ENCODE assay signal across 8 cellular contexts in the genomic region with DNA sequence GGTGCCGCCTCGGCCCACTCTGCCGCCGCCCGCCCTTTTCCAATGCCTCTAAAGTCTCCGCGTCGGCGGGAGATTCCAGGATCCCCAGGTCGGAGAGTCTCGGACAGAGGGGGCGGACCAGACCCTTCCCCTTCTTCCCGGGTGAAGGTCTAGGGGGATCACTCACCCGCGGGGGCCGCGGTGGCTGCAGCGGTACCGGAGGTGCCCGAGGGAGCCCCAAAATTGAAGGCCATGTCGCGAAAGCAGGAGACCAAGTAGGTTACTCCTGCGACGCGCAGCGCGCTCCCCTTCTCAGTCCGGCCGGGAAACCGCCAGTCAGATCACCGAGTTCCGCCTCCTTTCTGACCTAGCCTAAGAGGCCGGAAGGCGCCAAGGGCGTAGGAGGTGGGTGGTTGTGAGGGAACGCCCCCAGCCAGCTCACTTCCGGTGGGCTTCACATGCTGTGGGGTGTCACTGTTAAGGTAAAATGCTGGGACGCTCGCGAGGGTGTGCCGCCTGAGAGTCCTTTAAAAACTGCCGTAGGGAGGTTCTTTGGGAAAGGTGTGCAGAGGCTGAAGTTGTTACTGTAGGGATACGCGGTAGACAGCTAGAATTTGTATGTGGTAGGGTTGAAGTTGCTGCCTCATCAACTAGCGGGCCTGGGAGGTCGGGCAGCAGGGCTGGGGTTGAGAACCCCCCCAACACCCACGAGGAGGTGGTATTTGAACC. TPM values are rescaled to one million over a fixed set of nuclear protein-coding genes. Genes with fewer than 3 reads are reported as not detected.
DNase-seq lines count a peak whose midpoint lies in the region; ATAC-seq, FAIRE-seq and TF ChIP-seq lines count a peak whose summit lies in the region.

A gene with protein sequence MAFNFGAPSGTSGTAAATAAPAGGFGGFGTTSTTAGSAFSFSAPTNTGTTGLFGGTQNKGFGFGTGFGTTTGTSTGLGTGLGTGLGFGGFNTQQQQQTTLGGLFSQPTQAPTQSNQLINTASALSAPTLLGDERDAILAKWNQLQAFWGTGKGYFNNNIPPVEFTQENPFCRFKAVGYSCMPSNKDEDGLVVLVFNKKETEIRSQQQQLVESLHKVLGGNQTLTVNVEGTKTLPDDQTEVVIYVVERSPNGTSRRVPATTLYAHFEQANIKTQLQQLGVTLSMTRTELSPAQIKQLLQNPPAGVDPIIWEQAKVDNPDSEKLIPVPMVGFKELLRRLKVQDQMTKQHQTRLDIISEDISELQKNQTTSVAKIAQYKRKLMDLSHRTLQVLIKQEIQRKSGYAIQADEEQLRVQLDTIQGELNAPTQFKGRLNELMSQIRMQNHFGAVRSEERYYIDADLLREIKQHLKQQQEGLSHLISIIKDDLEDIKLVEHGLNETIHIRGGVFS (minus strand): TSS at position 256 of the 708 bp plus-strand sequence. CDS start 23 bp downstream, at position 233.

- H3K4me1 ChIP-seq in rectal smooth muscle tissue (ENCODE audit: control insufficient read depth, insufficient read depth, low read length) = peaks cover 17% of the 10 kb centered on the region
- no peaks in the 10 kb centered on the region for H3K4me1 ChIP-seq in aorta (ENCODE audit: control insufficient read depth in 1 of 2, insufficient read depth in 2 of 2, low read length in 2 of 2)

- no peaks in the 10 kb centered on the region for H3K27me3 ChIP-seq in rectal smooth muscle tissue (ENCODE audit: control insufficient read depth, insufficient read depth, low read length)
- H3K27me3 ChIP-seq in aorta (ENCODE audit: control insufficient read depth in 1 of 2, insufficient read depth in 2 of 2, low read length in 1 of 2) = no peaks in the 10 kb centered on the region

- DNase-seq in GM18507 (ENCODE audit: extremely low spot score, insufficient read length, low read depth) (peak; percentile 85), NCI-H2029 treated with DMSO at 0.1 percent for 48 hours (lab: John Stamatoyannopoulos, UW) (peak; percentile 60), T-helper 9 cell (peak; percentile 88), astrocyte of the cerebellum (ENCODE audit: low read depth) (peak; percentile 91), hepatic stellate cell (ENCODE audit: low spot score) (peak; percentile 89), aorta (peak; percentile 97 to 98)

- H3K27ac ChIP-seq in rectal smooth muscle tissue (ENCODE audit: low read depth, low read length) (peak within 1 kb of the TSS; percentile 93), aorta (ENCODE audit: low read depth in 1 of 2, low read length in 2 of 2) (peak within 1 kb of the TSS in 1 of 2 donors; percentile 76)

- 0% methylated on average over 46 to 47 of the region's 47 CpGs for WGBS in aorta, 2 donors

- H3K9ac ChIP-seq in rectal smooth muscle tissue (ENCODE audit: low read length) = peak within 1 kb of the TSS; percentile 75

- peak; percentile 98 for FAIRE-seq in GM18507 (lab: Jason Lieb, UNC)

- ATAC-seq in HG02981 (IDR thresholded peaks at IDR 0.05; ENCODE audit: unreplicated experiment) (peak; percentile 98), aorta (ENCODE audit: low FRiP score) (peak; percentile 100)

- in situ Hi-C loops in astrocyte of the cerebellum (cut with HindIII; ENCODE audit: low sequenced_read_pairs) = no loop called here

- intact Hi-C loops in aorta (cut with DNase I) = loop anchor here in 1 of 2 donors (10.0 kb wide), 1 partner anchor 153 kb away; the partner anchor contains the start of gene SDAD1

- H3K4me3 ChIP-seq in astrocyte of the cerebellum (ENCODE audit: low read depth, low read length) = peak within 1 kb of the TSS; percentile 89
- peak within 1 kb of the TSS; percentile 96 for H3K4me3 ChIP-seq in rectal smooth muscle tissue (ENCODE audit: low read length)
- H3K4me3 ChIP-seq in aorta (ENCODE audit: low read length in 2 of 2) = peak within 1 kb of the TSS; percentile 80 to 83

- H3K36me3 ChIP-seq in rectal smooth muscle tissue (ENCODE audit: control insufficient read depth, insufficient read depth, low read length) (no peaks in the 10 kb centered on the region), aorta (ENCODE audit: control insufficient read depth in 1 of 2, insufficient read depth in 2 of 2, low read length in 1 of 2) (no peaks in the 10 kb centered on the region)

- no peaks in the 10 kb centered on the region for H3K9me3 ChIP-seq in aorta (ENCODE audit: control insufficient read depth, low read length)

- no peak for TF ChIP-seq CTCF in astrocyte of the cerebellum (IDR thresholded peaks at IDR 0.05; ENCODE audit: low read depth, low read length, missing control alignments)

RNA-seq across cellular contexts. Expression of the gene that starts here (rescaled TPM):
- 10 to 100 TPM; 38.8 to 45.5 TPM for total RNA-seq in aorta
- 10 to 100 TPM; 19.8 to 24.3 TPM for polyA plus RNA-seq in aorta
